15 cellular contexts compared by ENCODE assay signal in genomic region chr1:182720465-182720864, GRCh38. TPM values are rescaled to one million over a fixed set of nuclear protein-coding genes. Genes with fewer than 3 reads are reported as not detected.
DNase-seq lines count a peak whose midpoint lies in the region; ATAC-seq and TF ChIP-seq lines count a peak whose summit lies in the region.
"Had no signal": no experiment of that assay in that cellular context is flagged by ENCODE, and none has a peak within 500 bp of the region (broad histone marks: within the 10 kb centered on the region; RNA-seq: fewer than 3 reads in every experiment).

No MANE protein-coding gene starts in this region.

- no peaks in the 10 kb centered on the region for H3K79me1 ChIP-seq in mesendoderm (ENCODE audit: low read length)

- ATAC-seq in HG02852 (IDR thresholded peaks at IDR 0.05; ENCODE audit: unreplicated experiment) (no peak), HG03159 (IDR thresholded peaks at IDR 0.05; ENCODE audit: unreplicated experiment) (no peak)
- ATAC-seq: activated CD4-positive, CD25-positive, alpha-beta regulatory T cell treated with anti-CD3 and anti-CD28 coated beads, Interleukin-2, amount 50 U/mL, for 24 hours; activated T-cell treated with anti-CD3 and anti-CD28 coated beads, Interleukin-2, amount 50 U/mL, for 72 hours; CD8-positive, alpha-beta T cell; right cardiac atrium had no signal

- H2BK120ac ChIP-seq in mesendoderm (ENCODE audit: low read depth, low read length): no peak overlapping the region

- WGBS in mesendoderm (ENCODE audit: extremely low coverage, insufficient coverage, low lambda C conversion rate): no CpG with 5 or more reads among the region's 2 CpGs

- H3K27me3 Mint-ChIP-seq in HFFc6 (ENCODE audit: insufficient read depth) (no peaks in the 10 kb centered on the region; the same call in 1 of the 2 replicates), chondrocyte (ENCODE audit: low read depth) (peaks cover 2% of the 10 kb centered on the region)

- H3K9me3 Mint-ChIP-seq in HFFc6: no peaks in the 10 kb centered on the region
- no peaks in the 10 kb centered on the region for H3K9me3 Mint-ChIP-seq in chondrocyte (ENCODE audit: low read depth)
- H3K9me3 Mint-ChIP-seq: activated T-cell treated with anti-CD3 and anti-CD28 coated beads, Interleukin-2, amount 50 U/mL, for 72 hours; CD8-positive, alpha-beta T cell had no signal

- H3K4ac ChIP-seq in mesendoderm (ENCODE audit: low read depth, low read length): no peak overlapping the region

- no peak overlapping the region for H3K4me3 ChIP-seq in mesendoderm (ENCODE audit: low read length)
- H3K4me3 ChIP-seq: SJSA1 had no signal

- DNase-seq in AG20443 (ENCODE audit: low spot score): peak; percentile 24
- DNase-seq in HFFc6: peak; percentile 17
- DNase-seq in chondrocyte (ENCODE audit: low spot score): no peak
- peak; percentile 74 for DNase-seq in mesendoderm
- no peak for DNase-seq in T-helper 2 cell
- DNase-seq in midbrain (lab: John Stamatoyannopoulos, UW): no peak
- DNase-seq: activated T-cell treated with anti-CD3 and anti-CD28 coated beads, Interleukin-2, amount 50 U/mL, for 72 hours; CD8-positive, alpha-beta T cell; NCI-H446 treated with DMSO at 0.1 percent for 48 hours; right cardiac atrium had no signal

- no peak overlapping the region for H2BK15ac ChIP-seq in mesendoderm (replicated peaks; ENCODE audit: low read depth)

- no peaks in the 10 kb centered on the region for H3K27me3 ChIP-seq in mesendoderm (ENCODE audit: insufficient read depth, low read length, poor library complexity)
- H3K27me3 ChIP-seq: SJSA1 had no signal

- no peak overlapping the region for H4K8ac ChIP-seq in mesendoderm (ENCODE audit: low read depth, low read length)

- no peak overlapping the region for H3K9ac ChIP-seq in mesendoderm (ENCODE audit: low read length)

- no peaks in the 10 kb centered on the region for H3K36me3 Mint-ChIP-seq in HFFc6 (ENCODE audit: low read depth)
- no peaks in the 10 kb centered on the region for H3K36me3 Mint-ChIP-seq in chondrocyte (ENCODE audit: low read depth)
- H3K36me3 Mint-ChIP-seq: CD8-positive, alpha-beta T cell had no signal

- no peak overlapping the region for H3K4me2 ChIP-seq in mesendoderm (ENCODE audit: low read length)

- no peaks in the 10 kb centered on the region for H3K79me2 ChIP-seq in mesendoderm (ENCODE audit: control insufficient read depth, insufficient read depth, low read length)

- no peak overlapping the region for H3K23ac ChIP-seq in mesendoderm (ENCODE audit: low read length)

- H3K36me3 ChIP-seq in mesendoderm (ENCODE audit: control insufficient read depth, insufficient read depth, low read length): no peaks in the 10 kb centered on the region
- H3K36me3 ChIP-seq: SJSA1 had no signal

- H3K4me3 Mint-ChIP-seq in HFFc6 (no peak overlapping the region), chondrocyte (ENCODE audit: unreplicated experiment) (no peak overlapping the region)
- H3K4me3 Mint-ChIP-seq: activated T-cell treated with anti-CD3 and anti-CD28 coated beads, Interleukin-2, amount 50 U/mL, for 72 hours; CD8-positive, alpha-beta T cell had no signal

- H3K4me1 ChIP-seq in mesendoderm (ENCODE audit: control insufficient read depth, low read depth, low read length): peaks cover 5% of the 10 kb centered on the region
- H3K4me1 ChIP-seq: SJSA1 had no signal

- no peak overlapping the region for H3K56ac ChIP-seq in mesendoderm (ENCODE audit: low read length)

- H3K4me1 Mint-ChIP-seq in HFFc6 (ENCODE audit: low read depth) (peaks cover 5% of the 10 kb centered on the region; the same call in 1 of the 2 replicates), chondrocyte (ENCODE audit: low read depth) (peaks cover 10% of the 10 kb centered on the region)

- H3K27ac Mint-ChIP-seq in HFFc6 (no peak overlapping the region), chondrocyte (ENCODE audit: unreplicated experiment) (no peak overlapping the region)
- H3K27ac Mint-ChIP-seq: activated T-cell treated with anti-CD3 and anti-CD28 coated beads, Interleukin-2, amount 50 U/mL, for 72 hours; CD8-positive, alpha-beta T cell had no signal

- no peak overlapping the region for H3K18ac ChIP-seq in mesendoderm (ENCODE audit: low read length)

- no peak overlapping the region for H4K5ac ChIP-seq in mesendoderm (ENCODE audit: low read length)

- H3K27ac ChIP-seq in mesendoderm (ENCODE audit: low read depth, low read length): no peak overlapping the region
- H3K27ac ChIP-seq: SJSA1 had no signal

- H2BK5ac ChIP-seq in mesendoderm (ENCODE audit: low read length): no peak overlapping the region

- peak; percentile 59 for TF ChIP-seq CTCF in HFFc6 (IDR thresholded peaks at IDR 0.05)
- TF ChIP-seq CTCF in chondrocyte (IDR thresholded peaks at IDR 0.05): peak; percentile 60

- no peak overlapping the region for H2AK5ac ChIP-seq in mesendoderm (ENCODE audit: low read length)

RNA-seq across cellular contexts. Expression of gene RGS8, which starts 36.1 kb away (rescaled TPM):
- total RNA-seq in HFFc6 (2021; fragmentation: NEBNext Ultra II Directional; extraction: Animal tissue kit (Norgen Biotek cat#: 25700)): not detected
- total RNA-seq in chondrocyte: 0.17 TPM in 1 of 3 replicates, not detected in the others
- 1.3 TPM for polyA plus RNA-seq in mesendoderm (2013, experiment 1 of 2)
- polyA plus RNA-seq in mesendoderm (2013, experiment 2 of 2): 1.0 TPM
- total RNA-seq: CD8-positive, alpha-beta T cell; mononuclear cell had no signal

Comparison
In these comparisons a context has a peak if more than half of its experiments do, and no peak if none do; other contexts are left out.
1. DNase-seq: peak in AG20443 (single experiment), HFFc6 (single experiment) and mesendoderm (single experiment); none in chondrocyte (single experiment), T-helper 2 cell (0 of 5) and midbrain (single experiment).